Comparison of ENCODE assay signal across 8 cellular contexts in genomic region chr9:129069825-129070473, GRCh38. TPM values are rescaled to one million over a fixed set of nuclear protein-coding genes. Genes with fewer than 3 reads are reported as not detected.
DNase-seq lines count a peak whose midpoint lies in the region; ATAC-seq lines count a peak whose summit lies in the region.

No MANE protein-coding gene starts in this region.

- CTCF ChIA-PET in activated CD8-positive, alpha-beta memory T cell treated with anti-CD3 and anti-CD28 coated beads, Interleukin-2, amount 10 ng/mL, durations not matched to agents 7 days and 5 days (lab: Charles Lee) = interaction anchor here (1.4 to 1.6 kb wide), 2 partner anchors 11 to 31 kb away, joined by 5 to 8 read pairs; partner anchors contain the start of gene DOLPP1

- intact Hi-C loops in activated T-helper 2 cell treated with anti-CD3 and anti-CD28 coated beads, Interferon-gamma antibody, Interleukin-2, Interleukin-4, amounts not matched to agents 10 μg/mL and 5 μg/mL and 100 μg/mL, durations not matched to agents 14 hours and 24 hours and 36 hours (cut with micrococcal nuclease) = no loop called here

- no peak for DNase-seq in activated CD8-positive, alpha-beta memory T cell treated with anti-CD3 and anti-CD28 coated beads, Interleukin-2, amount 10 ng/mL, durations not matched to agents 7 days and 5 days
- DNase-seq in activated CD8-positive, alpha-beta memory T cell treated with anti-CD3 and anti-CD28 coated beads, Interleukin-2, amount 50 U/mL, for 4 hours = no peak
- DNase-seq in activated T-helper 2 cell treated with anti-CD3 and anti-CD28 coated beads, Interferon-gamma antibody, Interleukin-2, Interleukin-4, amounts not matched to agents 10 μg/mL and 5 μg/mL and 100 μg/mL, durations not matched to agents 14 hours and 24 hours and 36 hours (ENCODE audit: low spot score) = no peak
- DNase-seq in left lobe of liver (ENCODE audit: low spot score) (peak; percentile 95), GDM1 (lab: John Stamatoyannopoulos, UW) (no peak)
- no peak for DNase-seq in stimulated activated effector memory CD8-positive, alpha-beta T cell treated with anti-CD3 and anti-CD28 coated beads, Interleukin-12 subunit alpha, Interleukin-12 subunit beta, amount 100 ng/mL, for 72 hours (ENCODE audit: low spot score in 2 of 2)

- peaks cover 7% of the 10 kb centered on the region for H3K36me3 Mint-ChIP-seq in activated CD8-positive, alpha-beta memory T cell treated with anti-CD3 and anti-CD28 coated beads, Interleukin-2, amount 10 ng/mL, durations not matched to agents 7 days and 5 days
- H3K36me3 Mint-ChIP-seq in activated T-helper 2 cell treated with anti-CD3 and anti-CD28 coated beads, Interferon-gamma antibody, Interleukin-2, Interleukin-4, amounts not matched to agents 10 μg/mL and 5 μg/mL and 100 μg/mL, durations not matched to agents 14 hours and 24 hours and 36 hours (ENCODE audit: low read depth) = peaks cover 16% of the 10 kb centered on the region
- peaks cover 25% of the 10 kb centered on the region for H3K36me3 Mint-ChIP-seq in stimulated activated effector memory CD8-positive, alpha-beta T cell treated with anti-CD3 and anti-CD28 coated beads, Interleukin-12 subunit alpha, Interleukin-12 subunit beta, amount 100 ng/mL, for 72 hours

- no peak overlapping the region for H3K4me3 Mint-ChIP-seq in activated CD8-positive, alpha-beta memory T cell treated with anti-CD3 and anti-CD28 coated beads, Interleukin-2, amount 10 ng/mL, durations not matched to agents 7 days and 5 days
- no peak overlapping the region for H3K4me3 Mint-ChIP-seq in activated T-helper 2 cell treated with anti-CD3 and anti-CD28 coated beads, Interferon-gamma antibody, Interleukin-2, Interleukin-4, amounts not matched to agents 10 μg/mL and 5 μg/mL and 100 μg/mL, durations not matched to agents 14 hours and 24 hours and 36 hours (ENCODE audit: low read depth)
- H3K4me3 Mint-ChIP-seq in stimulated activated effector memory CD8-positive, alpha-beta T cell treated with anti-CD3 and anti-CD28 coated beads, Interleukin-12 subunit alpha, Interleukin-12 subunit beta, amount 100 ng/mL, for 72 hours = peak overlapping the region; percentile 63

- H3K4me1 Mint-ChIP-seq in activated CD8-positive, alpha-beta memory T cell treated with anti-CD3 and anti-CD28 coated beads, Interleukin-2, amount 10 ng/mL, durations not matched to agents 7 days and 5 days = peaks cover 52% of the 10 kb centered on the region
- H3K4me1 Mint-ChIP-seq in activated T-helper 2 cell treated with anti-CD3 and anti-CD28 coated beads, Interferon-gamma antibody, Interleukin-2, Interleukin-4, amounts not matched to agents 10 μg/mL and 5 μg/mL and 100 μg/mL, durations not matched to agents 14 hours and 24 hours and 36 hours (ENCODE audit: low read depth) = peaks cover 18% of the 10 kb centered on the region
- peaks cover 38% of the 10 kb centered on the region for H3K4me1 Mint-ChIP-seq in stimulated activated effector memory CD8-positive, alpha-beta T cell treated with anti-CD3 and anti-CD28 coated beads, Interleukin-12 subunit alpha, Interleukin-12 subunit beta, amount 100 ng/mL, for 72 hours

- no peaks in the 10 kb centered on the region for H3K27me3 Mint-ChIP-seq in activated CD8-positive, alpha-beta memory T cell treated with anti-CD3 and anti-CD28 coated beads, Interleukin-2, amount 10 ng/mL, durations not matched to agents 7 days and 5 days
- no peaks in the 10 kb centered on the region for H3K27me3 Mint-ChIP-seq in activated T-helper 2 cell treated with anti-CD3 and anti-CD28 coated beads, Interferon-gamma antibody, Interleukin-2, Interleukin-4, amounts not matched to agents 10 μg/mL and 5 μg/mL and 100 μg/mL, durations not matched to agents 14 hours and 24 hours and 36 hours (ENCODE audit: low read depth)

- H3K27ac Mint-ChIP-seq in activated CD8-positive, alpha-beta memory T cell treated with anti-CD3 and anti-CD28 coated beads, Interleukin-2, amount 10 ng/mL, durations not matched to agents 7 days and 5 days = peak overlapping the region; percentile 79
- peak overlapping the region; percentile 63 for H3K27ac Mint-ChIP-seq in activated T-helper 2 cell treated with anti-CD3 and anti-CD28 coated beads, Interferon-gamma antibody, Interleukin-2, Interleukin-4, amounts not matched to agents 10 μg/mL and 5 μg/mL and 100 μg/mL, durations not matched to agents 14 hours and 24 hours and 36 hours
- H3K27ac Mint-ChIP-seq in stimulated activated effector memory CD8-positive, alpha-beta T cell treated with anti-CD3 and anti-CD28 coated beads, Interleukin-12 subunit alpha, Interleukin-12 subunit beta, amount 100 ng/mL, for 72 hours = peak overlapping the region; percentile 95

- H3K9me3 Mint-ChIP-seq in activated CD8-positive, alpha-beta memory T cell treated with anti-CD3 and anti-CD28 coated beads, Interleukin-2, amount 10 ng/mL, durations not matched to agents 7 days and 5 days (ENCODE audit: low read depth) = no peaks in the 10 kb centered on the region
- H3K9me3 Mint-ChIP-seq in activated T-helper 2 cell treated with anti-CD3 and anti-CD28 coated beads, Interferon-gamma antibody, Interleukin-2, Interleukin-4, amounts not matched to agents 10 μg/mL and 5 μg/mL and 100 μg/mL, durations not matched to agents 14 hours and 24 hours and 36 hours = no peaks in the 10 kb centered on the region
- no peaks in the 10 kb centered on the region for H3K9me3 Mint-ChIP-seq in stimulated activated effector memory CD8-positive, alpha-beta T cell treated with anti-CD3 and anti-CD28 coated beads, Interleukin-12 subunit alpha, Interleukin-12 subunit beta, amount 100 ng/mL, for 72 hours

- ATAC-seq in activated CD8-positive, alpha-beta memory T cell treated with anti-CD3 and anti-CD28 coated beads, Interleukin-2, amount 10 ng/mL, durations not matched to agents 7 days and 5 days = no peak
- peak; percentile 86 for ATAC-seq in left lobe of liver
- no peak for ATAC-seq in stimulated activated effector memory CD8-positive, alpha-beta T cell treated with anti-CD3 and anti-CD28 coated beads, Interleukin-12 subunit alpha, Interleukin-12 subunit beta, amount 100 ng/mL, for 72 hours
- ATAC-seq in GM21381 (IDR thresholded peaks at IDR 0.05; ENCODE audit: unreplicated experiment) = no peak
- ATAC-seq in GM21360 (IDR thresholded peaks at IDR 0.05; ENCODE audit: unreplicated experiment) = no peak

RNA-seq across cellular contexts. Expression of gene DOLPP1, which starts 11.0 kb away (rescaled TPM):
- 10 to 100 TPM; 18.5 to 23.7 TPM for total RNA-seq in activated CD8-positive, alpha-beta memory T cell treated with anti-CD3 and anti-CD28 coated beads, Interleukin-2, amount 10 ng/mL, durations not matched to agents 7 days and 5 days
- 20.2 and 22.9 TPM in 2 replicates for total RNA-seq in activated T-helper 2 cell treated with anti-CD3 and anti-CD28 coated beads, Interferon-gamma antibody, Interleukin-2, Interleukin-4, amounts not matched to agents 10 μg/mL and 5 μg/mL and 100 μg/mL, durations not matched to agents 14 hours and 24 hours and 36 hours
- 21.7 TPM for total RNA-seq in left lobe of liver

RNA-seq across cellular contexts. Expression of gene MIGA2, which starts 33.5 kb away (rescaled TPM):
- total RNA-seq in activated CD8-positive, alpha-beta memory T cell treated with anti-CD3 and anti-CD28 coated beads, Interleukin-2, amount 10 ng/mL, durations not matched to agents 7 days and 5 days = 10 to 100 TPM; 39.3 to 51.3 TPM
- total RNA-seq in activated T-helper 2 cell treated with anti-CD3 and anti-CD28 coated beads, Interferon-gamma antibody, Interleukin-2, Interleukin-4, amounts not matched to agents 10 μg/mL and 5 μg/mL and 100 μg/mL, durations not matched to agents 14 hours and 24 hours and 36 hours = 41.5 and 41.7 TPM in 2 replicates
- total RNA-seq in left lobe of liver = 22.1 TPM

RNA-seq across cellular contexts. Expression of gene CRAT, which starts 40.6 kb away (rescaled TPM):
- total RNA-seq in activated CD8-positive, alpha-beta memory T cell treated with anti-CD3 and anti-CD28 coated beads, Interleukin-2, amount 10 ng/mL, durations not matched to agents 7 days and 5 days = 10 to 100 TPM; 14.1 to 17.6 TPM
- 13.6 and 14.3 TPM in 2 replicates for total RNA-seq in activated T-helper 2 cell treated with anti-CD3 and anti-CD28 coated beads, Interferon-gamma antibody, Interleukin-2, Interleukin-4, amounts not matched to agents 10 μg/mL and 5 μg/mL and 100 μg/mL, durations not matched to agents 14 hours and 24 hours and 36 hours
- total RNA-seq in left lobe of liver = 105 TPM

RNA-seq across cellular contexts. Expression of gene PTPA, which starts 41.3 kb away (rescaled TPM):
- 100 to 1,000 TPM; 115 to 129 TPM for total RNA-seq in activated CD8-positive, alpha-beta memory T cell treated with anti-CD3 and anti-CD28 coated beads, Interleukin-2, amount 10 ng/mL, durations not matched to agents 7 days and 5 days
- 106 and 112 TPM in 2 replicates for total RNA-seq in activated T-helper 2 cell treated with anti-CD3 and anti-CD28 coated beads, Interferon-gamma antibody, Interleukin-2, Interleukin-4, amounts not matched to agents 10 μg/mL and 5 μg/mL and 100 μg/mL, durations not matched to agents 14 hours and 24 hours and 36 hours
- total RNA-seq in left lobe of liver = 62.3 TPM

RNA-seq across cellular contexts. Expression of gene SH3GLB2, which starts 41.8 kb away (rescaled TPM):
- total RNA-seq in activated CD8-positive, alpha-beta memory T cell treated with anti-CD3 and anti-CD28 coated beads, Interleukin-2, amount 10 ng/mL, durations not matched to agents 7 days and 5 days = 10 to 100 TPM; 76.8 to 93.4 TPM
- 71.5 and 73.4 TPM in 2 replicates for total RNA-seq in activated T-helper 2 cell treated with anti-CD3 and anti-CD28 coated beads, Interferon-gamma antibody, Interleukin-2, Interleukin-4, amounts not matched to agents 10 μg/mL and 5 μg/mL and 100 μg/mL, durations not matched to agents 14 hours and 24 hours and 36 hours
- total RNA-seq in left lobe of liver = 31.3 TPM
